ENCODE assay signal across 8 cellular contexts in the genomic region with DNA sequence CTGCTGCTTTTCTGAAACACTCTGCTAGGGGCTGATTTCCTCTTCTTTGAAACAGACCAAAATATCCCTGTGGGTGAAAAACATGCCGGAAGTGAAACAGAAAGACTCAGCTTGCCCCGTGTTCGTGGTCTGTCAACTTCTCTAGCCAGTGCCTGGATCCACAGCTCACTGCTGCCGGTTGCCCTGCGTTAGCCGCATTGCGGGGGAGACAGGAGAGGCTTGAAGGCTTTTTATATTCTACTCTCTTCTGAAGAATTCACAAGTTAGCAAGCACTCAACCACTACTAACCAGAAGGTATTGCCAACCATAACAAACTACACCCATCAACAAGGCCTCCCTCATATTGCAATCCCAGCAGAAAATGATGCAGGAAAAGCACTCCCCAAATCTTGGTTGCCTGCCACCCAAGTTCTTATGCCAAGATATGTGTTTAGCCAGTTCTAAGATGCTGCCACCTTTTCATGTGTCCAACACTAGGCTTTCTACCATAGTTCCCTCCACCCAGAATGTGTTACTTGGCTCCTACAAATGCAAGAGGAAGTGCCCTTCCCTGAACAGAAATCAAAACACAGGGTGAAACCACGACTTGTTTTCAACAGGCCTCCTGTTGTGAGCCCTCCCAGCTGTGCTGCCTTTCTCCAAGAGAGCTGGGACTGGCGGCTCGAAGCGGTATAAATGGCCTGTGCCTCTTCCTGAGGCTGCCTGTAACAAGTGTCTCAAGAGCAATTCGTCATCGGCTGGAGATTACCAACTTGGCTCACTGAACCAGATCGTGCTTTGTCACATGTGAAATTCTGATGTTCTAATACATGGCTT.
DNase-seq lines count a peak whose midpoint lies in the region; ATAC-seq and TF ChIP-seq lines count a peak whose summit lies in the region.

No MANE protein-coding gene starts in this region.

- H3K79me2 ChIP-seq in DOHH2 (ENCODE audit: control insufficient read depth, low read length), result no peaks in the 10 kb centered on the region

- ATAC-seq in GM21723 (IDR thresholded peaks at IDR 0.05; ENCODE audit: unreplicated experiment) (peak; percentile 93), left lobe of liver (peak; percentile 53)
- ATAC-seq in activated CD4-positive, CD25-positive, alpha-beta regulatory T cell treated with anti-CD3 and anti-CD28 coated beads, Interleukin-2, amount 50 U/mL, for 24 hours, result peak; percentile 87 to 88

- no peaks in the 10 kb centered on the region for H3F3A ChIP-seq in DOHH2 (ENCODE audit: control insufficient read depth, insufficient read depth)

- 0 out of 2 replicates have a peak, but pooled peaks cover 3% of the 10 kb centered on the region for H3K9me3 ChIP-seq in DOHH2 (ENCODE audit: control insufficient read depth, insufficient read depth, low read length)

- H3K27me3 ChIP-seq in DOHH2 (ENCODE audit: control insufficient read depth, low read length), result 0 out of 2 replicates have a peak, but pooled peaks cover 4% of the 10 kb centered on the region

- peak; percentile 65 for DNase-seq in LNCaP clone FGC (ENCODE audit: low read depth)
- peak in 25 of 61 donors; percentile 6 to 51 (median 24) for DNase-seq in caudate nucleus (lab: John Stamatoyannopoulos, UW)
- no peak for DNase-seq in left lobe of liver (ENCODE audit: low spot score)
- peak in 2 of 3 experiments; percentile 6 to 60 for DNase-seq in stimulated activated CD4-positive, alpha-beta T cell treated with anti-CD3 and anti-CD28 coated beads, TNF-alpha, amount 100 ng/mL, for 24 hours (ENCODE audit: low read depth in 3 of 3)
- DNase-seq in cortex of kidney (lab: John Stamatoyannopoulos, UW), result no peak

- H3K4me1 ChIP-seq in DOHH2 (ENCODE audit: control insufficient read depth, low read length), result peaks cover 19% of the 10 kb centered on the region

- peak overlapping the region; percentile 52 for H3K4me3 ChIP-seq in DOHH2 (ENCODE audit: low read length)
- no peak overlapping the region for H3K4me3 ChIP-seq in LNCaP clone FGC (ENCODE audit: low read depth, low read length)

- TF ChIP-seq CTCF in DOHH2 (IDR thresholded peaks at IDR 0.05; ENCODE audit: low read depth, low read length, poor library complexity, severe bottlenecking) (no peak), LNCaP clone FGC (IDR thresholded peaks at IDR 0.05; ENCODE audit: control insufficient read depth, extremely low read depth, insufficient read depth) (no peak)

- H3K27ac ChIP-seq in DOHH2 (ENCODE audit: low read depth, low read length) (peak overlapping the region; percentile 50), caudate nucleus (ENCODE audit: low read depth, low read length) (peak overlapping the region; percentile 71)

- no peaks in the 10 kb centered on the region for H3K9me2 ChIP-seq in DOHH2 (replicated peaks; ENCODE audit: control insufficient read depth, low read length)

- peak overlapping the region; percentile 64 for H3K4me2 ChIP-seq in DOHH2 (ENCODE audit: low read length)

- no peaks in the 10 kb centered on the region for H4K20me1 ChIP-seq in DOHH2 (ENCODE audit: control insufficient read depth, insufficient read depth, low read depth, low read length)

- peaks cover 2% of the 10 kb centered on the region; the same call in 1 of the 2 replicates for H3K36me3 ChIP-seq in DOHH2 (ENCODE audit: control insufficient read depth, low read length)

Comparison
In these comparisons a context has a peak if more than half of its experiments do, and no peak if none do; other contexts are left out.
1. DNase-seq: peak in LNCaP clone FGC (single experiment) and stimulated activated CD4-positive, alpha-beta T cell treated with anti-CD3 and anti-CD28 coated beads, TNF-alpha, amount 100 ng/mL, for 24 hours (2 of 3); none in left lobe of liver (single experiment) and cortex of kidney (single experiment).
2. Peak in every context shown above with its lines, with median percentiles within 50 percentile points of each other: ATAC-seq.